Comparison of ENCODE assay signal across 11 cellular contexts in the genomic region with DNA sequence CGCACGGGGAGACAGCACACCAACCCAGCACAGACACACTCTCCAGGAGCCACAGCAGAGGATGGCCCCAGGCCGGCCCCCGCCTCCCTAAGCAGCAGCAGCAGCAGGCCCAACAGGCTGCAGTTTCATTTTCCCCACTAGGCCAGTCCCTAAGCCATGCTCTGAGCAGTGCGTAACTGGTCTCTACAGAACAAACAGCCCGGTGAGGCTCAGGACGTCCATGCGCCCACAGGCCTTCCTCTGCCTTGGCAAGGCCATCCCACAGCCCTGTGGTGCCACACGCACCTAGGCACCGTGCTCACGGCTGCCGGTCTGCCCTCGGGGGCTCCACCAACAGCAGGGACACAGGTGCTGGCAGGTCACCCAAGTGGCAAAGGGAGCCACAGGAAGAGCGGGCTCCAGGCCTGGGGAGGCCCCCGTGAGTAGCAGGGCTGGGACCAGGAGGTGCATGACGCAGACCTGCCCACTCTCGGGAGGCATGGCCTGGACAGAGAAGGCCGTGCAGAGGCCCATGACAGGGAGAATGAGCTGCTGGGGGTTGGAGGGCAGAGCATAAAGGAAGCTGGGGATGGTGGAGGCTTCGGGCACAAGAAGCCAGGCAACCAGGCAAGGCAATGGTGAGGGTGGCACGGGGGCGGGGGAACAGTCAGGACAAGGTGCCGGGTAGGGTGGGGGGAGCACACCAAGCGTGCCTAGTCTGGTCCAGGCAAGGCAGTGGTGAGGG. TPM values are rescaled to one million over a fixed set of nuclear protein-coding genes. Genes with fewer than 3 reads are reported as not detected.
A peak's percentile ranks its signal among the peaks of the same experiment; 100 is the strongest.
DNase-seq lines count a peak whose midpoint lies in the region; TF ChIP-seq lines count a peak whose summit lies in the region.
"Had no signal": no experiment of that assay in that cellular context is flagged by ENCODE, and none has a peak within 500 bp of the region (broad histone marks: within the 10 kb centered on the region; RNA-seq: fewer than 3 reads in every experiment).

No MANE protein-coding gene starts in this region.

- peaks cover 26% of the 10 kb centered on the region for H3K4me1 ChIP-seq in cardiac muscle cell (ENCODE audit: low read depth)
- no peaks in the 10 kb centered on the region for H3K4me1 ChIP-seq in endodermal cell (ENCODE audit: control insufficient read depth, insufficient read depth, low read length)
- peaks cover 4 to 6% of the 10 kb centered on the region in 2 donors for H3K4me1 ChIP-seq in neuronal stem cell (ENCODE audit: control insufficient read depth in 2 of 2, insufficient read depth in 1 of 2, low read depth in 1 of 2, low read length in 2 of 2)
- peaks cover 56% of the 10 kb centered on the region for H3K4me1 ChIP-seq in vagina
- peaks cover 0 to 25% of the 10 kb centered on the region in 2 donors for H3K4me1 ChIP-seq in uterus

- H2AK5ac ChIP-seq in neuronal stem cell (ENCODE audit: low read depth, low read length) = peak overlapping the region; percentile 60

- TF ChIP-seq CTCF in cardiac muscle cell (IDR thresholded peaks at IDR 0.05; ENCODE audit: low read depth, low read length) (no peak), endodermal cell (conservative IDR thresholded peaks at IDR 0.05) (no peak), vagina (IDR thresholded peaks at IDR 0.05) (no peak), Calu3 (IDR thresholded peaks at IDR 0.05; ENCODE audit: unreplicated experiment) (no peak), uterus (IDR thresholded peaks at IDR 0.05) (peak in 2 of 4 experiments; percentile 6 to 8)

- intact Hi-C loops in cardiac septum (cut with DNase I) = loop anchor here (5.0 kb wide), 1 partner anchor 51 kb away; no protein-coding TSS in a partner anchor
- intact Hi-C loops in vagina (cut with DNase I) = no loop called here
- intact Hi-C loops in Calu3 (cut with micrococcal nuclease; ENCODE audit: unreplicated experiment) = no loop called here
- intact Hi-C loops in uterus (cut with DNase I; ENCODE audit: low total_unique reads) = no loop called here

- H2BK5ac ChIP-seq in neuronal stem cell (ENCODE audit: low read length) = peak overlapping the region; percentile 22

- H3K9ac ChIP-seq in endodermal cell (ENCODE audit: extremely low read depth, low read length, poor library complexity, severe bottlenecking) = no peak overlapping the region
- H3K9ac ChIP-seq in neuronal stem cell (ENCODE audit: low read depth, low read length, poor library complexity) = peak overlapping the region; percentile 78

- H2BK12ac ChIP-seq in neuronal stem cell (ENCODE audit: low read length) = peak overlapping the region; percentile 34

- H3K9me3 Mint-ChIP-seq in endodermal cell = no peaks in the 10 kb centered on the region
- H3K9me3 Mint-ChIP-seq in Calu3 (ENCODE audit: low read depth, unreplicated experiment) = no peaks in the 10 kb centered on the region

- CTCF ChIA-PET in Calu3 (lab: Charles Lee) = no interaction called here

- H4K8ac ChIP-seq in neuronal stem cell (ENCODE audit: low read depth, low read length) = no peak overlapping the region

- H3K27me3 ChIP-seq in cardiac muscle cell = no peaks in the 10 kb centered on the region
- H3K27me3 ChIP-seq in endodermal cell (ENCODE audit: control insufficient read depth, insufficient read depth, low read length, poor library complexity, severe bottlenecking) = no peaks in the 10 kb centered on the region
- H3K27me3 ChIP-seq in neuronal stem cell (ENCODE audit: control insufficient read depth in 3 of 3, insufficient read depth in 3 of 3, low read depth in 1 of 3, low read length in 3 of 3) = no peaks in the 10 kb centered on the region
- no peaks in the 10 kb centered on the region for H3K27me3 ChIP-seq in vagina
- H3K27me3 ChIP-seq in uterus = no peaks in the 10 kb centered on the region
- H3K27me3 ChIP-seq: hepatocyte had no signal

- H3K27me3 Mint-ChIP-seq in endodermal cell (ENCODE audit: insufficient read depth) (no peaks in the 10 kb centered on the region), Calu3 (ENCODE audit: unreplicated experiment) (no peaks in the 10 kb centered on the region)

- peak overlapping the region; percentile 67 for H3K14ac ChIP-seq in neuronal stem cell (ENCODE audit: low read length)

- no peak overlapping the region for H3K4me2 ChIP-seq in neuronal stem cell (ENCODE audit: insufficient read depth, low read length, poor library complexity, severe bottlenecking)
- H3K4me2 ChIP-seq: hepatocyte had no signal

- H3K9me3 ChIP-seq in cardiac muscle cell (ENCODE audit: low read depth) = no peaks in the 10 kb centered on the region
- H3K9me3 ChIP-seq in endodermal cell (ENCODE audit: control insufficient read depth, low read length) = no peaks in the 10 kb centered on the region
- H3K9me3 ChIP-seq in neuronal stem cell (replicated peaks in 1 of 2; ENCODE audit: control insufficient read depth in 2 of 2, insufficient read depth in 1 of 2, low read depth in 1 of 2, low read length in 2 of 2) = peaks cover 0 to 2% of the 10 kb centered on the region in 2 donors
- H3K9me3 ChIP-seq in vagina = no peaks in the 10 kb centered on the region
- H3K9me3 ChIP-seq in uterus = no peaks in the 10 kb centered on the region

- no TSS peak for BruUV-seq in Calu3 (replicated peaks; lab: Mats Ljungman, UMichigan)

- H3K36me3 Mint-ChIP-seq in endodermal cell (ENCODE audit: low read depth) (no peaks in the 10 kb centered on the region), Calu3 (ENCODE audit: insufficient read depth, unreplicated experiment) (peaks cover 11% of the 10 kb centered on the region)

- no peak overlapping the region for H2BK120ac ChIP-seq in neuronal stem cell (ENCODE audit: low read depth, low read length)

- no peaks in the 10 kb centered on the region for H3K4me1 Mint-ChIP-seq in endodermal cell
- peaks cover 16% of the 10 kb centered on the region for H3K4me1 Mint-ChIP-seq in Calu3 (ENCODE audit: low read depth, unreplicated experiment)

- H3K27ac ChIP-seq in cardiac muscle cell = peak overlapping the region; percentile 80
- no peak overlapping the region for H3K27ac ChIP-seq in endodermal cell (ENCODE audit: low read depth, low read length)
- H3K27ac ChIP-seq in neuronal stem cell (replicated peaks; ENCODE audit: low read length) = no peak overlapping the region
- H3K27ac ChIP-seq in vagina = peak overlapping the region; percentile 28
- peak overlapping the region in 1 of 2 donors; percentile 65 for H3K27ac ChIP-seq in uterus
- H3K27ac ChIP-seq: hepatocyte had no signal

- H3K18ac ChIP-seq in neuronal stem cell (ENCODE audit: low read length) = peak overlapping the region; percentile 81

- peak overlapping the region; percentile 34 for H3K23ac ChIP-seq in neuronal stem cell (ENCODE audit: low read depth, low read length, poor library complexity)

- no peaks in the 10 kb centered on the region for H3K36me3 ChIP-seq in cardiac muscle cell
- H3K36me3 ChIP-seq in endodermal cell (ENCODE audit: control insufficient read depth, insufficient read depth, low read length) = no peaks in the 10 kb centered on the region
- H3K36me3 ChIP-seq in neuronal stem cell (replicated peaks in 1 of 2; ENCODE audit: control insufficient read depth in 2 of 2, insufficient read depth in 2 of 2, low read length in 2 of 2) = no peaks in the 10 kb centered on the region
- no peaks in the 10 kb centered on the region for H3K36me3 ChIP-seq in vagina
- H3K36me3 ChIP-seq in uterus = no peaks in the 10 kb centered on the region

- peak overlapping the region; percentile 64 for H4K91ac ChIP-seq in neuronal stem cell (ENCODE audit: low read depth, low read length, poor library complexity)

- TF ChIP-seq POLR2A in vagina (IDR thresholded peaks at IDR 0.05) (no peak), uterus (IDR thresholded peaks at IDR 0.05) (no peak)

- H3K4me3 Mint-ChIP-seq in endodermal cell (no peak overlapping the region), Calu3 (ENCODE audit: low read depth, unreplicated experiment) (no peak overlapping the region)

- H3K4me3 ChIP-seq in cardiac muscle cell = no peak overlapping the region
- no peak overlapping the region for H3K4me3 ChIP-seq in endodermal cell (ENCODE audit: low read length)
- no peak overlapping the region for H3K4me3 ChIP-seq in neuronal stem cell (ENCODE audit: low read length in 2 of 2)
- peak overlapping the region in 1 of 2 donors; percentile 26 for H3K4me3 ChIP-seq in vagina
- H3K4me3 ChIP-seq in uterus = no peak overlapping the region
- H3K4me3 ChIP-seq: hepatocyte had no signal

- H2AFZ ChIP-seq in neuronal stem cell (ENCODE audit: low read length) = no peak overlapping the region
- H2AFZ ChIP-seq: hepatocyte had no signal

- H3K27ac Mint-ChIP-seq in endodermal cell (peak overlapping the region; percentile 44), Calu3 (ENCODE audit: unreplicated experiment) (no peak overlapping the region)

- peak overlapping the region; percentile 31 for H2BK15ac ChIP-seq in neuronal stem cell (ENCODE audit: low read length)

- DNase-seq in cardiac muscle cell (ENCODE audit: low read depth in 1 of 2, low spot score in 1 of 2) (no peak), cardiac septum (ENCODE audit: low spot score) (no peak), endodermal cell (no peak), neuronal stem cell (ENCODE audit: low spot score) (no peak), vagina (ENCODE audit: extremely low spot score in 2 of 2) (no peak), Calu3 (no peak), NCI-H1092 (lab: John Stamatoyannopoulos, UW) (no peak), uterus (no peak)
- DNase-seq: NCI-H446 treated with DMSO at 0.1 percent for 48 hours, small intestine had no signal

- 91 to 94% methylated on average over 15 to 23 of the region's 23 CpGs for WGBS in endodermal cell (ENCODE audit: insufficient coverage in 1 of 2, insufficient read length in 1 of 2), 2 experiments
- WGBS in neuronal stem cell (ENCODE audit: extremely low coverage in 2 of 2, insufficient read length in 2 of 2, insufficient replicate concordance in 1 of 2), 2 donors = no CpG with 5 or more reads among the region's 23 CpGs

- H3K79me1 ChIP-seq in neuronal stem cell (ENCODE audit: low read depth, low read length) = peaks cover 17% of the 10 kb centered on the region

- H3K4ac ChIP-seq in neuronal stem cell (ENCODE audit: low read length) = peak overlapping the region; percentile 38

RNA-seq across cellular contexts. Expression of a gene that starts 1.4 kb away (rescaled TPM):
- total RNA-seq in cardiac muscle cell (31.1 and 43.8 TPM in 2 replicates), cardiac septum (48.5 TPM), endodermal cell (10 to 100 TPM; 23.9 to 25.4 TPM), vagina (34.1 TPM), Calu3 (2022) (28.6 and 29.8 TPM in 2 replicates), uterus (10 to 100 TPM; 17.1 to 72.6 (median 23.6) TPM)
- polyA plus RNA-seq in cardiac muscle cell = 52.0 and 55.9 TPM in 2 replicates
- 15.7 TPM for polyA plus RNA-seq in endodermal cell (2013, experiment 1 of 2)
- polyA plus RNA-seq in endodermal cell (2013, experiment 2 of 2) = 14.4 TPM
- 11.1 TPM for polyA plus RNA-seq in neuronal stem cell (2013, experiment 1 of 2)
- 11.5 TPM for polyA plus RNA-seq in neuronal stem cell (2013, experiment 2 of 2)

Comparison
In these comparisons a context has a peak if more than half of its experiments do, and no peak if none do; other contexts are left out.
1. H3K27ac ChIP-seq: peak in cardiac muscle cell (single experiment) and vagina (single experiment); none in endodermal cell (single experiment) and neuronal stem cell (single experiment).